Comparison of ENCODE assay signal across 21 cellular contexts in the genomic region with DNA sequence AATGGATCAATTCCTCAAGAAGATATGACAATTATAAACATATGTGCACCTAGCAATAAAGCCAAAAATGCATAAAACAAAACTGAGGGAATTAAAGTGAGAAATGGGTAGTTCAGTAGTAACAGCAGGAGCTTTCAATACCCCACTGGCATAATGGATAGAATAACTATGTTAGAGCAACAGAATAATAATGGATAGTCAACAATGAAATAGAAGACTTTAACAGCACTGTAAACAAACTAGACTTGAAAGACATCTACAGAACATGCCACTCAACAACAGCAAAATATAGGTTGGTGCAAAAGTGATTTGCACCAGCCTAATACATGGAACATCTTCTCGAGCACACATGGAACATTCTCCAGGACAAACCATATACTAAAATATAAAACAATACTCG. TPM values are rescaled to one million over a fixed set of nuclear protein-coding genes. Genes with fewer than 3 reads are reported as not detected.
DNase-seq lines count a peak whose midpoint lies in the region; ATAC-seq, FAIRE-seq and TF ChIP-seq lines count a peak whose summit lies in the region.
"Had no signal": no experiment of that assay in that cellular context is flagged by ENCODE, and none has a peak within 500 bp of the region (broad histone marks: within the 10 kb centered on the region; RNA-seq: fewer than 3 reads in every experiment).

No MANE protein-coding gene starts in this region.

- no peaks in the 10 kb centered on the region for H3K9me3 ChIP-seq in left lung
- H3K9me3 ChIP-seq: HAP-1 had no signal

- ATAC-seq in HG03521 (IDR thresholded peaks at IDR 0.05; ENCODE audit: unreplicated experiment), result no peak
- ATAC-seq in left lung, result no peak

- H3K36me3 ChIP-seq in left lung, result no peaks in the 10 kb centered on the region
- H3K36me3 ChIP-seq: BLaER1 treated with 17β-estradiol and CSF1 and Interleukin-3, amounts not matched to agents 10 nM and 100 nM; HAP-1 had no signal

- DNase-seq in NCI-H2107 treated with DMSO at 0.1 percent for 48 hours (lab: John Stamatoyannopoulos, UW; ENCODE audit: unreplicated experiment) (peak; percentile 38), NCI-H2107 (lab: John Stamatoyannopoulos, UW) (no peak), NCI-H146 treated with DMSO at 0.1 percent for 48 hours (lab: John Stamatoyannopoulos, UW; ENCODE audit: unreplicated experiment) (peak; percentile 28), NCI-H69 (lab: John Stamatoyannopoulos, UW) (peak; percentile 7), left lung (no peak), urothelium cell line (ENCODE audit: low spot score) (no peak)
- DNase-seq: 8988T; ACHN; Calu3; CD4-positive, CD25-positive, alpha-beta regulatory T cell; DMS79 treated with DMSO at 0.1 percent for 48 hours; EL; HFFc6 had no signal

- no peak overlapping the region for H3K4me3 ChIP-seq in left lung
- H3K4me3 ChIP-seq: BLaER1 treated with 17β-estradiol and CSF1 and Interleukin-3, amounts not matched to agents 10 nM and 100 nM; HAP-1 had no signal

- H3K27ac ChIP-seq in left lung, result no peak overlapping the region
- H3K27ac ChIP-seq: BLaER1 treated with 17β-estradiol and CSF1 and Interleukin-3, amounts not matched to agents 10 nM and 100 nM; HL-60 had no signal

- TF ChIP-seq CTCF in left lung (IDR thresholded peaks at IDR 0.05), result no peak

- intact Hi-C loops in left lung (cut with DNase I), result no loop called here

- H3K27me3 ChIP-seq in left lung, result peaks cover 0 to 16% of the 10 kb centered on the region in 2 donors

- H3K4me1 ChIP-seq in left lung, result no peaks in the 10 kb centered on the region
- H3K4me1 ChIP-seq: BLaER1 treated with 17β-estradiol and CSF1 and Interleukin-3, amounts not matched to agents 10 nM and 100 nM; HAP-1 had no signal

- peak; percentile 79 for FAIRE-seq in colon (lab: Jason Lieb, UNC)
- no peak for FAIRE-seq in urothelium cell line (lab: Jason Lieb, UNC)
- FAIRE-seq: GM12892, GM19239, H1 had no signal

RNA-seq across cellular contexts. Expression of gene MBNL3, which starts 20.0 kb away (rescaled TPM):
- 10 to 100 TPM; 20.4 to 21.6 TPM for total RNA-seq in left lung

Comparison
In these comparisons a context has a peak if more than half of its experiments do, and no peak if none do; other contexts are left out.
1. DNase-seq: peak in NCI-H2107 treated with DMSO at 0.1 percent for 48 hours (single experiment), NCI-H146 treated with DMSO at 0.1 percent for 48 hours (single experiment) and NCI-H69 (single experiment); none in NCI-H2107 (single experiment), left lung (0 of 2) and urothelium cell line (single experiment).